Comparison of ENCODE assay signal across 9 cellular contexts in genomic region chr2:215831296-215831913, GRCh38.
DNase-seq lines count a peak whose midpoint lies in the region; ATAC-seq, FAIRE-seq and TF ChIP-seq lines count a peak whose summit lies in the region.
"Had no signal": no experiment of that assay in that cellular context is flagged by ENCODE, and none has a peak within 500 bp of the region (broad histone marks: within the 10 kb centered on the region; RNA-seq: fewer than 3 reads in every experiment).

No MANE protein-coding gene starts in this region.

- peaks cover 59% of the 10 kb centered on the region for H3K4me1 ChIP-seq in A549

- no peak for TF ChIP-seq RAD21 in A549 (conservative IDR thresholded peaks at IDR 0.05 in 1 of 2, IDR thresholded peaks at IDR 0.05 in 1 of 2)

- no peak overlapping the region for H3K27ac Mint-ChIP-seq in WTC11
- H3K27ac Mint-ChIP-seq: CD4-positive, CD25-positive, alpha-beta regulatory T cell had no signal

- 43% methylated on average over 5 of the region's 5 CpGs for WGBS in A549 (ENCODE audit: missing lambda C conversion rate)

- no peaks in the 10 kb centered on the region for H3K9me3 ChIP-seq in A549

- H3K27ac ChIP-seq in A549, result peak overlapping the region; percentile 70 to 78

- ATAC-seq in A549, result no peak
- ATAC-seq in GM21717 (IDR thresholded peaks at IDR 0.05; ENCODE audit: unreplicated experiment), result peak; percentile 81
- ATAC-seq in WTC11, result no peak
- peak; percentile 68 for ATAC-seq in left colon
- no peak for ATAC-seq in GM21526 (IDR thresholded peaks at IDR 0.05; ENCODE audit: low FRiP score, unreplicated experiment)

- TF ChIP-seq EP300 in A549 (IDR thresholded peaks at IDR 0.05), result no peak

- no peaks in the 10 kb centered on the region for H3K36me3 Mint-ChIP-seq in WTC11
- H3K36me3 Mint-ChIP-seq: CD4-positive, CD25-positive, alpha-beta regulatory T cell had no signal

- peaks cover 22% of the 10 kb centered on the region for H3K4me1 Mint-ChIP-seq in WTC11
- H3K4me1 Mint-ChIP-seq: CD4-positive, CD25-positive, alpha-beta regulatory T cell had no signal

- peak overlapping the region; percentile 48; the same call in 2 of the 3 replicates for H3K4me2 ChIP-seq in A549

- no peaks in the 10 kb centered on the region for H3K27me3 Mint-ChIP-seq in WTC11 (ENCODE audit: low read depth)

- POLR2A ChIA-PET in A549 (lab: Yijun Ruan, JAX) (no interaction called here), WTC11 (lab: Charles Lee) (no interaction called here)

- FAIRE-seq in A549 (lab: Jason Lieb, UNC), result no peak

- intact Hi-C loops in left colon (cut with DNase I, micrococcal nuclease), result no loop called here

- TF ChIP-seq POLR2A in A549 (IDR thresholded peaks at IDR 0.05; ENCODE audit: low read length), result no peak

- H3K4me3 ChIP-seq in A549, result no peak overlapping the region

- H3K4me3 Mint-ChIP-seq in WTC11, result no peak overlapping the region
- H3K4me3 Mint-ChIP-seq: CD4-positive, CD25-positive, alpha-beta regulatory T cell had no signal

- CTCF ChIA-PET in A549 (lab: Yijun Ruan, JAX), result interaction anchor here (1.0 to 1.8 kb wide), 2 partner anchors 25 to 99 kb away, joined by 3 read pairs; no protein-coding TSS in a partner anchor
- CTCF ChIA-PET in WTC11 (lab: Charles Lee), result no interaction called here

- TF ChIP-seq CTCF in A549 (IDR thresholded peaks at IDR 0.05) (no peak), WTC11 (IDR thresholded peaks at IDR 0.05) (no peak)

- no peaks in the 10 kb centered on the region for H3K9me3 Mint-ChIP-seq in WTC11

- DNase-seq in A549 (ENCODE audit: low read depth in 1 of 2, low spot score in 1 of 2) (peak in 1 of 2 experiments; percentile 17), WTC11 (ENCODE audit: low spot score) (no peak), left colon (peak; percentile 23 to 57), NCI-H1092 (lab: John Stamatoyannopoulos, UW) (no peak), SHP77 treated with DMSO at 0.1 percent for 48 hours (lab: John Stamatoyannopoulos, UW) (no peak)
- no peak for DNase-seq in stimulated activated naive CD4-positive, alpha-beta T cell treated with Interleukin-2 at 50 U/mL for 16 hours (lab: John Stamatoyannopoulos, UW)
- DNase-seq: CD4-positive, CD25-positive, alpha-beta regulatory T cell had no signal

TF ChIP-seq in A549, 52 proteins besides CTCF, POLR2A, EP300 and RAD21:
- TF ChIP-seq, protein P1, sequence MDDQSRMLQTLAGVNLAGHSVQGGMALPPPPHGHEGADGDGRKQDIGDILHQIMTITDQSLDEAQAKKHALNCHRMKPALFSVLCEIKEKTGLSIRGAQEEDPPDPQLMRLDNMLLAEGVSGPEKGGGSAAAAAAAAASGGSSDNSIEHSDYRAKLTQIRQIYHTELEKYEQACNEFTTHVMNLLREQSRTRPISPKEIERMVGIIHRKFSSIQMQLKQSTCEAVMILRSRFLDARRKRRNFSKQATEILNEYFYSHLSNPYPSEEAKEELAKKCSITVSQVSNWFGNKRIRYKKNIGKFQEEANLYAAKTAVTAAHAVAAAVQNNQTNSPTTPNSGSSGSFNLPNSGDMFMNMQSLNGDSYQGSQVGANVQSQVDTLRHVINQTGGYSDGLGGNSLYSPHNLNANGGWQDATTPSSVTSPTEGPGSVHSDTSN (IDR thresholded peaks at IDR 0.05), result no peak
- TF ChIP-seq FOSB (CRISPR knock-in tag; IDR thresholded peaks at IDR 0.05), result no peak
- no peak for TF ChIP-seq RNF2 (IDR thresholded peaks at IDR 0.05; ENCODE audit: borderline replicate concordance, low read depth)
- TF ChIP-seq, protein P2, sequence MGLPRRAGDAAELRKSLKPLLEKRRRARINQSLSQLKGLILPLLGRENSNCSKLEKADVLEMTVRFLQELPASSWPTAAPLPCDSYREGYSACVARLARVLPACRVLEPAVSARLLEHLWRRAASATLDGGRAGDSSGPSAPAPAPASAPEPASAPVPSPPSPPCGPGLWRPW (IDR thresholded peaks at IDR 0.05), result no peak
- no peak for TF ChIP-seq HOXB13 (CRISPR knock-in tag; IDR thresholded peaks at IDR 0.05; ENCODE audit: low read depth)
- TF ChIP-seq ESRRA (IDR thresholded peaks at IDR 0.05; ENCODE audit: borderline replicate concordance, low read length), result no peak
- no peak for TF ChIP-seq E2F6 (IDR thresholded peaks at IDR 0.05; ENCODE audit: borderline replicate concordance, low read depth)
- TF ChIP-seq POLR2AphosphoS2 (conservative IDR thresholded peaks at IDR 0.05; ENCODE audit: low read length), result no peak
- TF ChIP-seq EHF (CRISPR knock-in tag; IDR thresholded peaks at IDR 0.05), result no peak
- TF ChIP-seq ZNF302 (CRISPR knock-in tag; IDR thresholded peaks at IDR 0.05), result no peak
- no peak for TF ChIP-seq SREBF2 (IDR thresholded peaks at IDR 0.05)
- TF ChIP-seq ATOH8 (CRISPR knock-in tag; IDR thresholded peaks at IDR 0.05; ENCODE audit: low read depth), result no peak

TF ChIP-seq in WTC11, 78 proteins besides CTCF, POLR2A, EP300 and RAD21:
- no peak for TF ChIP-seq FOXP1 (CRISPR knock-in tag; IDR thresholded peaks at IDR 0.05; ENCODE audit: borderline replicate concordance)
- TF ChIP-seq GABPB1 (CRISPR knock-in tag; IDR thresholded peaks at IDR 0.05), result peak; percentile 85

Comparison
In these comparisons a context has a peak if more than half of its experiments do, and no peak if none do; other contexts are left out.
1. ATAC-seq: peak in GM21717 (single experiment) and left colon (single experiment); none in A549 (0 of 2), WTC11 (single experiment) and GM21526 (single experiment).
2. DNase-seq: peak in left colon (2 of 2); none in WTC11 (single experiment), NCI-H1092 (single experiment), SHP77 treated with DMSO at 0.1 percent for 48 hours (single experiment) and stimulated activated naive CD4-positive, alpha-beta T cell treated with Interleukin-2 at 50 U/mL for 16 hours (single experiment).